In the genomic region with DNA sequence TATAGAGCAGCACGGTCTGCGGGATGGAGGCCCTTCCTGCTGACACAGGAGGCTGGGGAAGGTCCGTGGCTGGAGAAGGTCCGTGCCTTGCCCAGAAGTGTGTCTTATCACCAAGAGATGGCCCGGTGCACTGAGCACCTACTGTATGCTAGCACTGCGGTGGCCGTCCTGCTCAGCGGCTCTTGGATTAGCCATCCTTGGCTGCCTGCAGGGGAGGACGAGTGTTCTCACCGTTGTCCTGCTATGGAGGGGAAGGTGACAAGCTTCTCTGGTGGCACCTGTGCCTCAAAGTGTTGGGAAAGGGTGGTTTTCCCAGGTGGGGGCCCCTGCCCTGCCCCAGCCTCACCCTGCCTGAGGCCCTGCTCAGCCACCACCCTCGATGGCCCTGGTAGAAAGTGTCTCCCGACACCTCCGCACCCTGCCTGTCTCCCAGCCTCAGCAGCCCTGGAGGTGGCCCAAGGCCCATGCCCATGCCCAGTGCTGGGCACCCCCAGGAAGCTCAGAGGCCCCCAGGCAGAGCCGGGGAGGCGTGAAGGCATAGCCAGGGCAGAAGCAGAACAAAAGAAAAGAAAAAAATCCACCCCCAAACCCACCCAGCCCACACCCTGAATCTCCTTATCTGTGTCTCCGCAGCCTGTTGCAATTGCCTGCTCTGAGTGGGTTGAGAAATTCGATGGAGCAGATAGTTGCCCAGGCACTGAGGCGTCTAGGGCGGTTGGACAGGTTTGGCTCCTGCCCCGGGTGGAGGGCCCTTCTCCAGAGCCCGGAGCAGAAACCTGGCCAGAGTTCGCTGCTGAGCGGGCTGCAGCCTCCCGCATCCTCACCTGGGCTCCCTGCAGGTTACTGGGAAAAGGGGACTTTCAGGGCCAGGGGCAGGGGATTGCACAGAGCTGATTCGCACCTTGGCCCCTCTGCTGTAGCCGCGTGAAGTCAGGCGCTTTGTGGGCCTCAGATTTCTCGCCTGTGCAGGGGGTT, we compare ENCODE assay signal across 1 cellular context.
TF ChIP-seq lines count a peak whose summit lies in the region.

No MANE protein-coding gene starts in this region.

TF ChIP-seq in K562, 482 proteins besides CTCF, POLR2A, EP300 and RAD21 (continued from another document and continues in another):
- TF ChIP-seq CHD2 (IDR thresholded peaks at IDR 0.05; ENCODE audit: low read depth, low read length), result no peak
- TF ChIP-seq HNRNPUL1 (IDR thresholded peaks at IDR 0.05; ENCODE audit: low read length), result no peak
- 0 out of 2 replicates have a peak, but pooled peaks have one; percentile 39 for TF ChIP-seq MYC (IDR thresholded peaks at IDR 0.05; ENCODE audit: low read depth, low read length)
- TF ChIP-seq MYC (CRISPR knock-in tag; IDR thresholded peaks at IDR 0.05; ENCODE audit: borderline replicate concordance, low read depth), result no peak
- no peak for TF ChIP-seq FOXA1 (IDR thresholded peaks at IDR 0.05; ENCODE audit: borderline replicate concordance)
- no peak for TF ChIP-seq ZNF75A (CRISPR knock-in tag; IDR thresholded peaks at IDR 0.05)
- TF ChIP-seq NCOA2 (IDR thresholded peaks at IDR 0.05; ENCODE audit: partially characterized antibody in 2 of 2), result no peak
- no peak for TF ChIP-seq ADNP (tag; IDR thresholded peaks at IDR 0.05)
- TF ChIP-seq ZNF212 (CRISPR knock-in tag; IDR thresholded peaks at IDR 0.05), result no peak
- TF ChIP-seq, protein P1, sequence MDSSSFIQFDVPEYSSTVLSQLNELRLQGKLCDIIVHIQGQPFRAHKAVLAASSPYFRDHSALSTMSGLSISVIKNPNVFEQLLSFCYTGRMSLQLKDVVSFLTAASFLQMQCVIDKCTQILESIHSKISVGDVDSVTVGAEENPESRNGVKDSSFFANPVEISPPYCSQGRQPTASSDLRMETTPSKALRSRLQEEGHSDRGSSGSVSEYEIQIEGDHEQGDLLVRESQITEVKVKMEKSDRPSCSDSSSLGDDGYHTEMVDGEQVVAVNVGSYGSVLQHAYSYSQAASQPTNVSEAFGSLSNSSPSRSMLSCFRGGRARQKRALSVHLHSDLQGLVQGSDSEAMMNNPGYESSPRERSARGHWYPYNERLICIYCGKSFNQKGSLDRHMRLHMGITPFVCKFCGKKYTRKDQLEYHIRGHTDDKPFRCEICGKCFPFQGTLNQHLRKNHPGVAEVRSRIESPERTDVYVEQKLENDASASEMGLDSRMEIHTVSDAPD (CRISPR knock-in tag; IDR thresholded peaks at IDR 0.05), result no peak
- no peak for TF ChIP-seq BRD4 (IDR thresholded peaks at IDR 0.05)
- TF ChIP-seq SMAD3 (CRISPR knock-in tag; conservative IDR thresholded peaks at IDR 0.05), result no peak
- no peak for TF ChIP-seq BCLAF1 (IDR thresholded peaks at IDR 0.05; ENCODE audit: borderline replicate concordance in 1 of 2, control insufficient read depth in 1 of 2, low read depth in 2 of 2, low read length in 1 of 2)
- TF ChIP-seq, protein P2, sequence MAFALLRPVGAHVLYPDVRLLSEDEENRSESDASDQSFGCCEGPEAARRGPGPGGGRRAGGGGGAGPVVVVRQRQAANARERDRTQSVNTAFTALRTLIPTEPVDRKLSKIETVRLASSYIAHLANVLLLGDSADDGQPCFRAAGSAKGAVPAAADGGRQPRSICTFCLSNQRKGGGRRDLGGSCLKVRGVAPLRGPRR (CRISPR knock-in tag; IDR thresholded peaks at IDR 0.05), result no peak
- TF ChIP-seq, protein P3, sequence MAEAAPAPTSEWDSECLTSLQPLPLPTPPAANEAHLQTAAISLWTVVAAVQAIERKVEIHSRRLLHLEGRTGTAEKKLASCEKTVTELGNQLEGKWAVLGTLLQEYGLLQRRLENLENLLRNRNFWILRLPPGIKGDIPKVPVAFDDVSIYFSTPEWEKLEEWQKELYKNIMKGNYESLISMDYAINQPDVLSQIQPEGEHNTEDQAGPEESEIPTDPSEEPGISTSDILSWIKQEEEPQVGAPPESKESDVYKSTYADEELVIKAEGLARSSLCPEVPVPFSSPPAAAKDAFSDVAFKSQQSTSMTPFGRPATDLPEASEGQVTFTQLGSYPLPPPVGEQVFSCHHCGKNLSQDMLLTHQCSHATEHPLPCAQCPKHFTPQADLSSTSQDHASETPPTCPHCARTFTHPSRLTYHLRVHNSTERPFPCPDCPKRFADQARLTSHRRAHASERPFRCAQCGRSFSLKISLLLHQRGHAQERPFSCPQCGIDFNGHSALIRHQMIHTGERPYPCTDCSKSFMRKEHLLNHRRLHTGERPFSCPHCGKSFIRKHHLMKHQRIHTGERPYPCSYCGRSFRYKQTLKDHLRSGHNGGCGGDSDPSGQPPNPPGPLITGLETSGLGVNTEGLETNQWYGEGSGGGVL (CRISPR knock-in tag; IDR thresholded peaks at IDR 0.05), result no peak
- TF ChIP-seq FUS (optimal IDR thresholded peaks at IDR 0.05; ENCODE audit: low read depth, low read length), result no peak
- no peak for TF ChIP-seq HIVEP1 (CRISPR knock-in tag; IDR thresholded peaks at IDR 0.05)
- no peak for TF ChIP-seq PHF21A (IDR thresholded peaks at IDR 0.05; ENCODE audit: borderline replicate concordance, low read depth)
- no peak for TF ChIP-seq ZNF764 (CRISPR knock-in tag; IDR thresholded peaks at IDR 0.05; ENCODE audit: low read depth)
- TF ChIP-seq CREB3 (tag; conservative IDR thresholded peaks at IDR 0.05; ENCODE audit: low read depth), result no peak
- TF ChIP-seq GTF2F1 (IDR thresholded peaks at IDR 0.05; ENCODE audit: low read depth, low read length), result no peak
- no peak for TF ChIP-seq ZNF507 (tag; conservative IDR thresholded peaks at IDR 0.05)
- no peak for TF ChIP-seq FIP1L1 (IDR thresholded peaks at IDR 0.05; ENCODE audit: low read depth, low read length, poor library complexity, severe bottlenecking)
- no peak for TF ChIP-seq ZNF584 (CRISPR knock-in tag; IDR thresholded peaks at IDR 0.05; ENCODE audit: low read depth)
- TF ChIP-seq JUN (IDR thresholded peaks at IDR 0.05; ENCODE audit: borderline replicate concordance, low read depth, low read length), result no peak
- no peak for TF ChIP-seq JUN (CRISPR knock-in tag; IDR thresholded peaks at IDR 0.05; ENCODE audit: borderline replicate concordance)
- TF ChIP-seq, protein P4, sequence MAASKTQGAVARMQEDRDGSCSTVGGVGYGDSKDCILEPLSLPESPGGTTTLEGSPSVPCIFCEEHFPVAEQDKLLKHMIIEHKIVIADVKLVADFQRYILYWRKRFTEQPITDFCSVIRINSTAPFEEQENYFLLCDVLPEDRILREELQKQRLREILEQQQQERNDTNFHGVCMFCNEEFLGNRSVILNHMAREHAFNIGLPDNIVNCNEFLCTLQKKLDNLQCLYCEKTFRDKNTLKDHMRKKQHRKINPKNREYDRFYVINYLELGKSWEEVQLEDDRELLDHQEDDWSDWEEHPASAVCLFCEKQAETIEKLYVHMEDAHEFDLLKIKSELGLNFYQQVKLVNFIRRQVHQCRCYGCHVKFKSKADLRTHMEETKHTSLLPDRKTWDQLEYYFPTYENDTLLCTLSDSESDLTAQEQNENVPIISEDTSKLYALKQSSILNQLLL (CRISPR knock-in tag; IDR thresholded peaks at IDR 0.05; ENCODE audit: borderline replicate concordance), result no peak
- no peak for TF ChIP-seq PURB (CRISPR knock-in tag; IDR thresholded peaks at IDR 0.05; ENCODE audit: low read depth)
- no peak for TF ChIP-seq ZNF224 (CRISPR knock-in tag; IDR thresholded peaks at IDR 0.05)
- TF ChIP-seq SMARCB1 (IDR thresholded peaks at IDR 0.05; ENCODE audit: insufficient read length, low read depth), result no peak
- TF ChIP-seq IFI16 (CRISPR knock-in tag; IDR thresholded peaks at IDR 0.05), result no peak
- TF ChIP-seq, protein P5, sequence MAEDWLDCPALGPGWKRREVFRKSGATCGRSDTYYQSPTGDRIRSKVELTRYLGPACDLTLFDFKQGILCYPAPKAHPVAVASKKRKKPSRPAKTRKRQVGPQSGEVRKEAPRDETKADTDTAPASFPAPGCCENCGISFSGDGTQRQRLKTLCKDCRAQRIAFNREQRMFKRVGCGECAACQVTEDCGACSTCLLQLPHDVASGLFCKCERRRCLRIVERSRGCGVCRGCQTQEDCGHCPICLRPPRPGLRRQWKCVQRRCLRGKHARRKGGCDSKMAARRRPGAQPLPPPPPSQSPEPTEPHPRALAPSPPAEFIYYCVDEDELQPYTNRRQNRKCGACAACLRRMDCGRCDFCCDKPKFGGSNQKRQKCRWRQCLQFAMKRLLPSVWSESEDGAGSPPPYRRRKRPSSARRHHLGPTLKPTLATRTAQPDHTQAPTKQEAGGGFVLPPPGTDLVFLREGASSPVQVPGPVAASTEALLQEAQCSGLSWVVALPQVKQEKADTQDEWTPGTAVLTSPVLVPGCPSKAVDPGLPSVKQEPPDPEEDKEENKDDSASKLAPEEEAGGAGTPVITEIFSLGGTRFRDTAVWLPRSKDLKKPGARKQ (CRISPR knock-in tag; IDR thresholded peaks at IDR 0.05), result no peak
- TF ChIP-seq ZKSCAN3 (CRISPR knock-in tag; IDR thresholded peaks at IDR 0.05), result no peak
- no peak for TF ChIP-seq NR4A1 (CRISPR knock-in tag; IDR thresholded peaks at IDR 0.05)
- no peak for TF ChIP-seq NR4A1 (tag; IDR thresholded peaks at IDR 0.05)
- TF ChIP-seq ARNT (IDR thresholded peaks at IDR 0.05), result no peak
- TF ChIP-seq CSDE1 (IDR thresholded peaks at IDR 0.05), result no peak
- TF ChIP-seq KLF1 (tag; IDR thresholded peaks at IDR 0.05), result no peak
- TF ChIP-seq HDAC2 (IDR thresholded peaks at IDR 0.05), result no peak
- TF ChIP-seq, protein P6, sequence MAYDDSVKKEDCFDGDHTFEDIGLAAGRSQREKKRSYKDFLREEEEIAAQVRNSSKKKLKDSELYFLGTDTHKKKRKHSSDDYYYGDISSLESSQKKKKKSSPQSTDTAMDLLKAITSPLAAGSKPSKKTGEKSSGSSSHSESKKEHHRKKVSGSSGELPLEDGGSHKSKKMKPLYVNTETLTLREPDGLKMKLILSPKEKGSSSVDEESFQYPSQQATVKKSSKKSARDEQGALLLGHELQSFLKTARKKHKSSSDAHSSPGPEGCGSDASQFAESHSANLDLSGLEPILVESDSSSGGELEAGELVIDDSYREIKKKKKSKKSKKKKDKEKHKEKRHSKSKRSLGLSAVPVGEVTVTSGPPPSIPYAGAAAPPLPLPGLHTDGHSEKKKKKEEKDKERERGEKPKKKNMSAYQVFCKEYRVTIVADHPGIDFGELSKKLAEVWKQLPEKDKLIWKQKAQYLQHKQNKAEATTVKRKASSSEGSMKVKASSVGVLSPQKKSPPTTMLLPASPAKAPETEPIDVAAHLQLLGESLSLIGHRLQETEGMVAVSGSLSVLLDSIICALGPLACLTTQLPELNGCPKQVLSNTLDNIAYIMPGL (CRISPR knock-in tag; IDR thresholded peaks at IDR 0.05), result no peak
- no peak for TF ChIP-seq USF1 (CRISPR knock-in tag; IDR thresholded peaks at IDR 0.05)
- peak; percentile 30 to 38; a peak in 3 of 4 replicates for TF ChIP-seq NRF1 (conservative IDR thresholded peaks at IDR 0.05 in 1 of 2, IDR thresholded peaks at IDR 0.05 in 1 of 2)
- no peak for TF ChIP-seq GMEB1 (CRISPR knock-in tag; IDR thresholded peaks at IDR 0.05)
- TF ChIP-seq ZBED1 (IDR thresholded peaks at IDR 0.05), result no peak
- no peak for TF ChIP-seq ZNF778 (CRISPR knock-in tag; IDR thresholded peaks at IDR 0.05)
- TF ChIP-seq EGR1 (conservative IDR thresholded peaks at IDR 0.05), result peak; percentile 95
- no peak for TF ChIP-seq YBX1 (IDR thresholded peaks at IDR 0.05)
- no peak for TF ChIP-seq HSF4 (CRISPR knock-in tag; IDR thresholded peaks at IDR 0.05; ENCODE audit: borderline replicate concordance)
- TF ChIP-seq HDAC8 (tag; IDR thresholded peaks at IDR 0.05), result no peak
- peak; percentile 77 for TF ChIP-seq MYNN (IDR thresholded peaks at IDR 0.05)
- no peak for TF ChIP-seq MYNN (CRISPR knock-in tag; IDR thresholded peaks at IDR 0.05)
- no peak for TF ChIP-seq NFE2L1 (tag; IDR thresholded peaks at IDR 0.05; ENCODE audit: borderline replicate concordance, low read depth)
- peak; percentile 91 for TF ChIP-seq TEAD4 (IDR thresholded peaks at IDR 0.05; ENCODE audit: low read length)
- TF ChIP-seq TEAD4 (CRISPR knock-in tag; IDR thresholded peaks at IDR 0.05; ENCODE audit: borderline replicate concordance), result no peak
